Comparison of ENCODE assay signal across 10 cellular contexts in the genomic region with DNA sequence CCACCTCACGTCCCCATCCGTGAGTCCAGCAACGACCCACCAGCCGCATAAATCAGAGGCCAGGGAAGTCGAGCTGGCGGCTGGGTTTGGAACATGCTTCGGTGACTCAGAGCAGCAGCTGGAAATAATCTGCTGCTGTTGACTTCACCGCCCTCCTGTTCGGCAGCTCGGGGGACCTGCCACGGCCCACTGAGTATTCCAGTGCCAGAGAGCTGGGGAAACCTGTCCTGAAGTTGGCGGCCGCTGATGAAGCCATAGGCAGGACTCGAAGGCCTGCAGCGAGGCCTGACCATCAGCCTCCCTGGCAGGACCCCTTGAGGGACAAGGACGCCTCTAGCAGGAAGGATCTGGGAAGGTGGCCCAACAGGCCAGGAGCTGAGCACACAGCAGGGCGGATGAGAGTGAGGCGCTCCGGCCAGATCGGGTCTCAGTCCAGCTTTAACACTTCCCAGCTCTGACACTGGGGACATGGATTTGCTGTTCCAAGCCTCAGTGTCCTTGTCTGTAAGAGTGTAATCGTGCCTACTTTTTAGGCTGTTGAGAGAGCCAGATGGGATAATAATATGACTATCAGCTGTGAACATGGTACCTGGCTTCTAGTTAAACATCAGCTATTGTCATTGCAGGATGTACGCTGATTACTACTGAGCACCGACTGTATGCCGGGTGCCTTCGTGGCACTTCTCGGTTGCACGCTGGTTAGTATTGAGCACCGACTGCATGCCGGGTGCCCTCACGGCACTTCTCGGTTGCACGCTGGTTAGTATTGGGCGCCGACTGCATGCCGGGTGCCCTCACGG. TPM values are rescaled to one million over a fixed set of nuclear protein-coding genes. Genes with fewer than 3 reads are reported as not detected.
A peak's percentile ranks its signal among the peaks of the same experiment; 100 is the strongest.
DNase-seq lines count a peak whose midpoint lies in the region; ATAC-seq, FAIRE-seq and TF ChIP-seq lines count a peak whose summit lies in the region.
"Had no signal": no experiment of that assay in that cellular context is flagged by ENCODE, and none has a peak within 500 bp of the region (broad histone marks: within the 10 kb centered on the region; RNA-seq: fewer than 3 reads in every experiment).

No MANE protein-coding gene starts in this region.

- no peaks in the 10 kb centered on the region for H3K27me3 ChIP-seq in brain microvascular endothelial cell (replicated peaks)
- no peaks in the 10 kb centered on the region for H3K27me3 ChIP-seq in thyroid gland

- 51 to 52% methylated on average over 30 to 34 of the region's 36 CpGs for WGBS in thyroid gland, 2 donors

- no peaks in the 10 kb centered on the region for H3K9me3 ChIP-seq in thyroid gland

- in situ Hi-C loops in brain microvascular endothelial cell (cut with HindIII; ENCODE audit: low pct_ligation_motif_present, low sequenced_read_pairs) = no loop called here

- H3K27ac ChIP-seq in brain microvascular endothelial cell (no peak overlapping the region), thyroid gland (peak overlapping the region; percentile 27 to 81 (median 36))

- no peak for TF ChIP-seq CTCF in brain microvascular endothelial cell (IDR thresholded peaks at IDR 0.05; ENCODE audit: low read depth, low read length, missing control alignments)
- peak in 2 of 6 experiments; percentile 16 to 26 for TF ChIP-seq CTCF in thyroid gland (IDR thresholded peaks at IDR 0.05)

- intact Hi-C loops in left colon (cut with DNase I, micrococcal nuclease) (loop anchor here in 1 of 2 donors (5.0 kb wide), 1 partner anchor 75 kb away; no protein-coding TSS in a partner anchor), thyroid gland (cut with DNase I) (no loop called here)

- ATAC-seq in left colon (peak; percentile 19), GM18867 (IDR thresholded peaks at IDR 0.05; ENCODE audit: unreplicated experiment) (no peak)
- ATAC-seq: naive thymus-derived CD4-positive, alpha-beta T cell had no signal

- no peak for TF ChIP-seq POLR2A in thyroid gland (IDR thresholded peaks at IDR 0.05)

- H3K36me3 ChIP-seq in brain microvascular endothelial cell (replicated peaks) (no peaks in the 10 kb centered on the region), thyroid gland (no peaks in the 10 kb centered on the region)

- peak; percentile 43 for DNase-seq in HK-2 (ENCODE audit: unreplicated experiment)
- DNase-seq in brain microvascular endothelial cell = peak; percentile 70
- peak in 1 of 2 donors; percentile 53 for DNase-seq in left colon
- peak; percentile 96 for DNase-seq in thyroid gland
- no peak for DNase-seq in frontal cortex (ENCODE audit: low spot score in 2 of 2)
- no peak for DNase-seq in iPS-NIHi7 (ENCODE audit: extremely low spot score)
- no peak for DNase-seq in foreskin melanocyte
- DNase-seq: effector CD8-positive, alpha-beta T cell; naive thymus-derived CD4-positive, alpha-beta T cell had no signal

- no peak overlapping the region for H3K4me3 ChIP-seq in brain microvascular endothelial cell (ENCODE audit: low read depth, low read length)
- H3K4me3 ChIP-seq in thyroid gland (replicated peaks in 1 of 3) = no peak overlapping the region

- H3K4me1 ChIP-seq in thyroid gland = peaks cover 33 to 45% of the 10 kb centered on the region in 2 donors

- FAIRE-seq in frontal cortex (lab: Jason Lieb, UNC) = no peak

RNA-seq across cellular contexts. Expression of gene CIBAR2, which starts 50.4 kb away (rescaled TPM):
- total RNA-seq in left colon = not detected
- not detected for total RNA-seq in thyroid gland
- total RNA-seq in frontal cortex = 0.41 TPM
- total RNA-seq: naive thymus-derived CD4-positive, alpha-beta T cell had no signal

Comparison
In these comparisons a context has a peak if more than half of its experiments do, and no peak if none do; other contexts are left out.
1. DNase-seq: peak in HK-2 (single experiment), brain microvascular endothelial cell (single experiment) and thyroid gland (2 of 2); none in frontal cortex (0 of 2), iPS-NIHi7 (single experiment) and foreskin melanocyte (single experiment).